ENCODE assay signal across 9 cellular contexts in genomic region chr7:102063736-102064135, GRCh38.
A peak's percentile ranks its signal among the peaks of the same experiment; 100 is the strongest.
DNase-seq lines count a peak whose midpoint lies in the region; ATAC-seq and FAIRE-seq lines count a peak whose summit lies in the region.
"Had no signal": no experiment of that assay in that cellular context is flagged by ENCODE, and none has a peak within 500 bp of the region (broad histone marks: within the 10 kb centered on the region; RNA-seq: fewer than 3 reads in every experiment).

No MANE protein-coding gene starts in this region.

- no peak overlapping the region for H3K18ac ChIP-seq in trophoblast cell (ENCODE audit: low read length)

- no peak overlapping the region for H2BK12ac ChIP-seq in trophoblast cell (ENCODE audit: low read length)

- H3K23ac ChIP-seq in trophoblast cell (ENCODE audit: low read length), result no peak overlapping the region

- H4K91ac ChIP-seq in trophoblast cell (ENCODE audit: low read depth, low read length), result no peak overlapping the region

- no peaks in the 10 kb centered on the region for H3K27me3 ChIP-seq in trophoblast cell (ENCODE audit: insufficient read depth, low read length)

- no peaks in the 10 kb centered on the region for H3K36me3 Mint-ChIP-seq in activated T-helper 17 cell treated with anti-CD3 and anti-CD28 coated beads, Interleukin-2, amount 50 U/mL, for 72 hours (ENCODE audit: low read depth)

- peaks cover 12 to 24% of the 10 kb centered on the region in 2 experiments for H3K4me1 ChIP-seq in trophoblast cell (ENCODE audit: control insufficient read depth in 1 of 2, insufficient read depth in 2 of 2, low read length in 2 of 2)

- no peak overlapping the region for H3K14ac ChIP-seq in trophoblast cell (ENCODE audit: low read length)

- H3K27ac Mint-ChIP-seq in activated T-helper 17 cell treated with anti-CD3 and anti-CD28 coated beads, Interleukin-2, amount 50 U/mL, for 72 hours, result no peak overlapping the region

- peak; percentile 96 for FAIRE-seq in RCC 7860 (lab: Jason Lieb, UNC)

- peak; percentile 3 for DNase-seq in GM04504 (ENCODE audit: low read depth)
- peak; percentile 100 for DNase-seq in RCC 7860 (ENCODE audit: low spot score)
- peak; percentile 88 for DNase-seq in glomerular visceral epithelial cell (ENCODE audit: extremely low spot score)
- peak; percentile 97 to 99 for DNase-seq in trophoblast cell
- DNase-seq in NCI-H1048 (lab: John Stamatoyannopoulos, UW), result no peak
- DNase-seq: occipital lobe had no signal

- no peak overlapping the region for H4K8ac ChIP-seq in trophoblast cell (ENCODE audit: low read depth, low read length)

- H3K9me3 ChIP-seq in trophoblast cell (ENCODE audit: insufficient read depth, low read depth, low read length), result no peaks in the 10 kb centered on the region

- H3K27ac ChIP-seq in trophoblast cell (ENCODE audit: low read depth, low read length), result peak overlapping the region; percentile 94

- peaks cover 3% of the 10 kb centered on the region for H3K4me1 Mint-ChIP-seq in activated T-helper 17 cell treated with anti-CD3 and anti-CD28 coated beads, Interleukin-2, amount 50 U/mL, for 72 hours

- no peak overlapping the region for H3K4me3 Mint-ChIP-seq in activated T-helper 17 cell treated with anti-CD3 and anti-CD28 coated beads, Interleukin-2, amount 50 U/mL, for 72 hours

- H3K79me1 ChIP-seq in trophoblast cell (ENCODE audit: low read length), result peaks cover 12% of the 10 kb centered on the region

- peaks cover 2% of the 10 kb centered on the region for H3K79me2 ChIP-seq in trophoblast cell (ENCODE audit: control insufficient read depth, insufficient read depth, low read length, poor library complexity)

- peak overlapping the region; percentile 25 for H3K4me2 ChIP-seq in trophoblast cell (ENCODE audit: low read length)

- no peak overlapping the region for H2BK5ac ChIP-seq in trophoblast cell (ENCODE audit: low read depth, low read length, poor library complexity)

- no peaks in the 10 kb centered on the region for H3K36me3 ChIP-seq in trophoblast cell (ENCODE audit: control insufficient read depth in 1 of 2, insufficient read depth in 2 of 2, low read length in 2 of 2)

- no peak overlapping the region for H3K4me3 ChIP-seq in trophoblast cell (ENCODE audit: low read depth, low read length)

- H3K9me3 Mint-ChIP-seq in activated T-helper 17 cell treated with anti-CD3 and anti-CD28 coated beads, Interleukin-2, amount 50 U/mL, for 72 hours, result no peaks in the 10 kb centered on the region

- H4K12ac ChIP-seq in trophoblast cell (ENCODE audit: low read depth, low read length), result no peak overlapping the region

- H2AK5ac ChIP-seq in trophoblast cell (ENCODE audit: low read length), result no peak overlapping the region

- H2BK120ac ChIP-seq in trophoblast cell (ENCODE audit: insufficient read depth, low read length, poor library complexity), result no peak overlapping the region

- ATAC-seq in activated T-helper 17 cell treated with anti-CD3 and anti-CD28 coated beads, Interleukin-2, amount 50 U/mL, for 72 hours (replicated peaks), result no peak
- ATAC-seq in GM21390 (IDR thresholded peaks at IDR 0.05; ENCODE audit: unreplicated experiment) (no peak), GM19467 (IDR thresholded peaks at IDR 0.05; ENCODE audit: unreplicated experiment) (no peak)

- no peaks in the 10 kb centered on the region for H3K27me3 Mint-ChIP-seq in activated T-helper 17 cell treated with anti-CD3 and anti-CD28 coated beads, Interleukin-2, amount 50 U/mL, for 72 hours

- no CpG with 5 or more reads among the region's 8 CpGs for WGBS in trophoblast cell (ENCODE audit: extremely low coverage, insufficient coverage, insufficient read length)

- H2AFZ ChIP-seq in trophoblast cell (ENCODE audit: insufficient read depth, low read length, poor library complexity), result no peak overlapping the region

- H3K4ac ChIP-seq in trophoblast cell (ENCODE audit: low read depth, low read length), result no peak overlapping the region

- no peak overlapping the region for H3K9ac ChIP-seq in trophoblast cell (ENCODE audit: low read length)
